8 cellular contexts compared by ENCODE assay signal in the genomic region with DNA sequence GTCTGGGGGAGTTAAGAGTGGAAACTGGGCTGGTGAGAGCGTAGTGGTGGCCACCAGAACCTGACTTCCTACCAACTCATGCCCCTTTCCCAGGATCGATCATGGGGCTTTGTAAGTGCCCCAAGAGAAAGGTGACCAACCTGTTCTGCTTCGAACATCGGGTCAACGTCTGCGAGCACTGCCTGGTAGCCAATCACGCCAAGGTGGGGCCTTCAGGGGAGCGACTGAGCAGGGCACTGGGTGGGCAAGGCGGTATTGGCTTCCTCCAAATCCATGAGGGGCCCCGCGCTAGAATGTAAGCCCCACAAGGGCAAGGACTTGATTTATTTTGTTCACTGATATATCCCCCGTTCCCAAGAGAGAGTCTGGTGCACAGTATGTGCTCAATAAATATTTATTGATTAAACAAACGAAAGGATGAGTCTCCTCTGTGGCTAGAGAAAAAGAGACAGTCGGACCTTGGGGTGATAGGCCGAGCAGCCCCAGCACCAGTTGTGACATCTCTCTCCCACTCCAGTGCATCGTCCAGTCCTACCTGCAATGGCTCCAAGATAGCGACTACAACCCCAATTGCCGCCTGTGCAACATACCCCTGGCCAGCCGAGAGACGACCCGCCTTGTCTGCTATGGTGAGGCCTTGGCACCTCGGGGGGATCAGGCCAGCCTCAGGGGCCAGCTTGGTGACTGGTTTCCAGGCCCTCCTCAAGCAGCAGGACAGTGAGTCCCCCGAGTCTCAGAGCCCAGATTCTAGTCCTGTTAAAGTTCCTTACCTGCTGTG. TPM values are rescaled to one million over a fixed set of nuclear protein-coding genes. Genes with fewer than 3 reads are reported as not detected.
DNase-seq lines count a peak whose midpoint lies in the region; ATAC-seq, FAIRE-seq and TF ChIP-seq lines count a peak whose summit lies in the region.

No MANE protein-coding gene starts in this region.

- H3K36me3 ChIP-seq in ACC112 (ENCODE audit: insufficient read depth, low read length) (peaks cover 8% of the 10 kb centered on the region; the same call in 1 of the 2 replicates), HCT116 (ENCODE audit: control insufficient read depth in 1 of 2, insufficient read depth in 2 of 2, low read length in 2 of 2) (peaks cover 6 to 38% of the 10 kb centered on the region in 2 experiments; a peak in 2 of 4 replicates), K562 (ENCODE audit: control insufficient read depth, insufficient read depth, low read length) (peaks cover 78% of the 10 kb centered on the region)

- H2AFZ ChIP-seq in ACC112 (ENCODE audit: low read length, unreplicated experiment) (peak overlapping the region; percentile 60), HCT116 (ENCODE audit: low read depth, low read length, poor library complexity, severe bottlenecking) (no peak overlapping the region), K562 (ENCODE audit: low read depth, low read length) (peak overlapping the region; percentile 89)

- in situ Hi-C loops in K562 (cut with MboI): no loop called here

- peak overlapping the region; percentile 82 for H3K4me2 ChIP-seq in HCT116 (ENCODE audit: low read length)
- peak overlapping the region; percentile 98 for H3K4me2 ChIP-seq in K562 (ENCODE audit: insufficient read depth, low read length)

- peak; percentile 37 for ATAC-seq in HCT116
- ATAC-seq in K562: peak; percentile 16
- no peak for ATAC-seq in GM19023 (IDR thresholded peaks at IDR 0.05; ENCODE audit: unreplicated experiment)

- TF ChIP-seq POLR2A in HCT116 (IDR thresholded peaks at IDR 0.05; ENCODE audit: borderline replicate concordance, extremely low read depth, insufficient read depth, insufficient read length) (no peak), K562 (conservative IDR thresholded peaks at IDR 0.05) (no peak)

- TSS peak; percentile 71 for BruUV-seq in HCT116 (replicated peaks; lab: Mats Ljungman, UMichigan)
- BruUV-seq in K562 (replicated peaks; lab: Mats Ljungman, UMichigan): TSS peak; percentile 72

- CTCF ChIA-PET in HCT116 (lab: Charles Lee) (no interaction called here), K562 (lab: Yijun Ruan, JAX; ENCODE audit: low intra/inter-chr PET ratio) (interaction anchor here (1.4 kb wide), 1 partner anchor 72 kb away, joined by 3 read pairs; no protein-coding TSS in a partner anchor)

- TF ChIP-seq CTCF in HCT116 (IDR thresholded peaks at IDR 0.05 in 2 of 3, conservative IDR thresholded peaks at IDR 0.05 in 1 of 3; ENCODE audit: borderline replicate concordance in 1 of 3, insufficient read depth in 1 of 3, low read depth in 2 of 3, low read length in 2 of 3) (no peak), K562 (IDR thresholded peaks at IDR 0.05 in 2 of 3, conservative IDR thresholded peaks at IDR 0.05 in 1 of 3; ENCODE audit: insufficient read depth in 2 of 3, low read depth in 1 of 3, low read length in 3 of 3) (no peak), mesothelial cell of epicardium (IDR thresholded peaks at IDR 0.05; ENCODE audit: unreplicated experiment) (no peak)

- H3K4me1 ChIP-seq in ACC112 (ENCODE audit: control insufficient read depth, insufficient read depth, low read length, unreplicated experiment) (peaks cover 21% of the 10 kb centered on the region), HCT116 (ENCODE audit: control insufficient read depth in 1 of 2, insufficient read depth in 2 of 2, low read length in 2 of 2) (peaks cover 7 to 22% of the 10 kb centered on the region in 2 experiments; a peak in 3 of 4 replicates), K562 (replicated peaks in 1 of 2; ENCODE audit: control insufficient read depth in 2 of 2, insufficient read depth in 2 of 2, low read length in 2 of 2) (peaks cover 16 to 20% of the 10 kb centered on the region in 2 experiments)

- H3K27me3 ChIP-seq in ACC112 (ENCODE audit: insufficient read depth, low read length) (no peaks in the 10 kb centered on the region), HCT116 (ENCODE audit: insufficient read depth, low read length) (no peaks in the 10 kb centered on the region), K562 (ENCODE audit: control insufficient read depth in 2 of 2, insufficient read depth in 2 of 2, low read length in 2 of 2) (no peaks in the 10 kb centered on the region; a peak in 1 of 5 replicates)

- H3K9me2 ChIP-seq in HCT116 (ENCODE audit: insufficient read depth): no peaks in the 10 kb centered on the region

- H3K79me2 ChIP-seq in ACC112 (ENCODE audit: control insufficient read depth, insufficient read depth, low read length, unreplicated experiment): peaks cover 52% of the 10 kb centered on the region
- peaks cover 42% of the 10 kb centered on the region for H3K79me2 ChIP-seq in HCT116 (ENCODE audit: insufficient read depth, low read length)
- peaks cover 51% of the 10 kb centered on the region for H3K79me2 ChIP-seq in K562 (ENCODE audit: control insufficient read depth, insufficient read depth, low read length)

- no peaks in the 10 kb centered on the region for H3K27me3 Mint-ChIP-seq in mesothelial cell of epicardium (ENCODE audit: low read depth)

- TF ChIP-seq RAD21 in HCT116 (IDR thresholded peaks at IDR 0.05; ENCODE audit: low read depth) (no peak), K562 (CRISPR knock-in tag; conservative IDR thresholded peaks at IDR 0.05 in 1 of 2, IDR thresholded peaks at IDR 0.05 in 1 of 2) (no peak)

- intact Hi-C loops in HCT116 (cut with micrococcal nuclease): loop anchor here (1.0 to 5.0 kb wide), 3 partner anchors 12 to 57 kb away; a partner anchor contains a TSS
- intact Hi-C loops in K562 (cut with micrococcal nuclease): loop anchor here (5.0 kb wide), 1 partner anchor 57 kb away; a partner anchor contains a TSS

- no peaks in the 10 kb centered on the region for H3K9me3 Mint-ChIP-seq in mesothelial cell of epicardium

- no peaks in the 10 kb centered on the region for H3K9me1 ChIP-seq in K562 (ENCODE audit: control insufficient read depth, insufficient read depth, low read length)

- no peaks in the 10 kb centered on the region for H4K20me1 ChIP-seq in HCT116 (ENCODE audit: insufficient read depth)
- H4K20me1 ChIP-seq in K562 (replicated peaks; ENCODE audit: control insufficient read depth, insufficient read depth, low read length): no peaks in the 10 kb centered on the region; the same call in 1 of the 2 replicates

- RAD21 ChIA-PET in HCT116 (lab: Charles Lee; ENCODE audit: low non-redundant PET in 1 of 2, low total read pairs in 2 of 2, uncharacterized antibody in 2 of 2, unreplicated experiment in 2 of 2): no interaction called here

- H3K4me3 ChIP-seq in ACC112 (ENCODE audit: low read depth, low read length): peak overlapping the region; percentile 97
- H3K4me3 ChIP-seq in HCT116 (replicated peaks in 1 of 2; ENCODE audit: low read depth in 1 of 2, low read length in 2 of 2): peak overlapping the region; percentile 86 to 98
- peak overlapping the region; percentile 81 for H3K4me3 ChIP-seq in K562

- POLR2A ChIA-PET in HCT116 (lab: Charles Lee) (no interaction called here), K562 (lab: Yijun Ruan, JAX) (interaction anchor here (0.6 to 1.5 kb wide), 13 partner anchors 9 to 285 kb away, joined by 3 to 7 read pairs (median 4); a partner anchor contains a TSS)

- H3K36me3 Mint-ChIP-seq in mesothelial cell of epicardium: peaks cover 18% of the 10 kb centered on the region

- no peak for FAIRE-seq in K562 (lab: Jason Lieb, UNC)

- peak overlapping the region; percentile 96 for H3K4me3 Mint-ChIP-seq in mesothelial cell of epicardium

- H3K4me1 Mint-ChIP-seq in mesothelial cell of epicardium: peaks cover 25% of the 10 kb centered on the region

- DNase-seq in HCT116 (ENCODE audit: low read depth, low spot score) (no peak), K562 (ENCODE audit: extremely low read depth in 1 of 4, low spot score in 3 of 4) (no peak), mesothelial cell of epicardium (ENCODE audit: low spot score in 2 of 2, unreplicated experiment in 2 of 2) (no peak), amniotic stem cell (lab: John Stamatoyannopoulos, UW) (no peak), putamen (ENCODE audit: low spot score) (no peak), midbrain (lab: John Stamatoyannopoulos, UW) (no peak)

- no peak for TF ChIP-seq EP300 in K562 (IDR thresholded peaks at IDR 0.05; ENCODE audit: low read length)

- H3K27ac Mint-ChIP-seq in mesothelial cell of epicardium: peak overlapping the region; percentile 99

- H3K27ac ChIP-seq in ACC112 (ENCODE audit: low read depth, low read length) (peak overlapping the region; percentile 87), HCT116 (ENCODE audit: low read depth, low read length) (peak overlapping the region; percentile 82), K562 (ENCODE audit: extremely low read depth, low read depth, low read length) (peak overlapping the region; percentile 90)

- no peaks in the 10 kb centered on the region for H3K9me3 ChIP-seq in HCT116 (ENCODE audit: control insufficient read depth in 1 of 2, insufficient read depth in 1 of 2, low read depth in 1 of 2, low read length in 2 of 2)
- no peaks in the 10 kb centered on the region for H3K9me3 ChIP-seq in K562 (replicated peaks; ENCODE audit: control insufficient read depth, insufficient read depth, low read depth, low read length)

- peak overlapping the region; percentile 98 for H3K9ac ChIP-seq in HCT116 (ENCODE audit: low read length)
- peak overlapping the region; percentile 96 for H3K9ac ChIP-seq in K562 (ENCODE audit: insufficient read depth in 1 of 2, low read depth in 2 of 2, low read length in 2 of 2)

- 25% methylated on average over 23 of the region's 23 CpGs for WGBS in K562 (ENCODE audit: insufficient coverage, low coverage, missing lambda C conversion rate)

RNA-seq across cellular contexts. Expression of a gene that starts 0.8 kb away (rescaled TPM):
- 35.3 TPM for total RNA-seq in HCT116 (2021; ENCODE audit: unreplicated experiment)
- polyA plus RNA-seq in HCT116 (2012): 49.3 and 53.1 TPM in 2 replicates
- 54.4 and 89.3 TPM in 2 replicates for total RNA-seq in K562 (2011; cell fraction: chromatin; rRNA removed; ENCODE audit: low replicate concordance)
- 56.7 and 57.8 TPM in 2 replicates for total RNA-seq in K562 (2011; cell fraction: nucleolus; rRNA removed)
- total RNA-seq in K562 (2011; cell fraction: nucleoplasm; rRNA removed): 63.4 and 76.1 TPM in 2 replicates
- total RNA-seq in K562 (2014; rRNA removed): 37.3 and 46.0 TPM in 2 replicates
- 7.0 and 10.0 TPM in 2 replicates for total RNA-seq in K562 (2014; rRNA removed; fragmentation: Illumina TruSeq; extraction: Trizol)
- total RNA-seq in K562 (2015; rRNA removed; fragmentation: Illumina TruSeq; extraction: Trizol): 21.1 and 22.7 TPM in 2 replicates
- 33.4 and 37.5 TPM in 2 replicates for total RNA-seq in K562 (2021)
- polyA plus RNA-seq in K562 (2011; rRNA removed): 16.5 and 38.6 TPM in 2 replicates
- polyA plus RNA-seq in K562 (2011; cell fraction: cytosol; rRNA removed): 52.7 and 57.8 TPM in 2 replicates
- 91.6 and 108 TPM in 2 replicates for polyA plus RNA-seq in K562 (2011; cell fraction: nucleus; rRNA removed)
- polyA plus RNA-seq in K562 (2012): 45.3 and 52.6 TPM in 2 replicates
- polyA plus RNA-seq in K562 (2014; fragmentation: Illumina TruSeq; extraction: Trizol): 35.4 and 47.8 TPM in 2 replicates
- polyA plus RNA-seq in K562 (2014; fragmentation: Nextera tagmentation; extraction: Ambion mirVana): 1 to 10 TPM; 3.7 to 7.1 TPM
- polyA plus RNA-seq in K562 (2014; rRNA removed): 29.7 and 32.3 TPM in 2 replicates
- polyA minus RNA-seq in K562 (2011; rRNA and poly(A)+ RNA removed): 18.2 and 25.1 TPM in 2 replicates
- 19.7 and 26.0 TPM in 2 replicates for polyA minus RNA-seq in K562 (2011; cell fraction: cytosol; rRNA and poly(A)+ RNA removed)
- polyA minus RNA-seq in K562 (2011; cell fraction: nucleus; rRNA and poly(A)+ RNA removed): 30.7 and 53.2 TPM in 2 replicates
- 43.4 to 46.2 TPM (median 45.7 TPM) in 3 replicates for total RNA-seq in mesothelial cell of epicardium

RNA-seq across cellular contexts. Expression of a gene that starts 0.9 kb away (rescaled TPM):
- total RNA-seq in HCT116 (2021; ENCODE audit: unreplicated experiment): 72.1 TPM
- polyA plus RNA-seq in HCT116 (2012): 43.4 and 50.7 TPM in 2 replicates
- 44.4 and 82.3 TPM in 2 replicates for total RNA-seq in K562 (2011; cell fraction: chromatin; rRNA removed; ENCODE audit: low replicate concordance)
- total RNA-seq in K562 (2011; cell fraction: nucleolus; rRNA removed): 55.5 and 58.2 TPM in 2 replicates
- 49.6 and 60.0 TPM in 2 replicates for total RNA-seq in K562 (2011; cell fraction: nucleoplasm; rRNA removed)
- total RNA-seq in K562 (2014; rRNA removed): 64.6 and 70.3 TPM in 2 replicates
- 48.2 and 50.0 TPM in 2 replicates for total RNA-seq in K562 (2014; rRNA removed; fragmentation: Illumina TruSeq; extraction: Trizol)
- 66.1 and 68.2 TPM in 2 replicates for total RNA-seq in K562 (2015; rRNA removed; fragmentation: Illumina TruSeq; extraction: Trizol)
- total RNA-seq in K562 (2021): 89.9 and 94.3 TPM in 2 replicates
- 50.5 and 51.8 TPM in 2 replicates for polyA plus RNA-seq in K562 (2011; rRNA removed)
- 51.8 and 53.4 TPM in 2 replicates for polyA plus RNA-seq in K562 (2011; cell fraction: cytosol; rRNA removed)
- 63.3 and 73.2 TPM in 2 replicates for polyA plus RNA-seq in K562 (2011; cell fraction: nucleus; rRNA removed)
- polyA plus RNA-seq in K562 (2012): 60.2 and 62.5 TPM in 2 replicates
- polyA plus RNA-seq in K562 (2014; fragmentation: Illumina TruSeq; extraction: Trizol): 83.2 and 85.1 TPM in 2 replicates
- 10 to 100 TPM; 18.9 to 25.5 TPM for polyA plus RNA-seq in K562 (2014; fragmentation: Nextera tagmentation; extraction: Ambion mirVana)
- 85.2 and 86.6 TPM in 2 replicates for polyA plus RNA-seq in K562 (2014; rRNA removed)
- 30.9 and 32.5 TPM in 2 replicates for polyA minus RNA-seq in K562 (2011; rRNA and poly(A)+ RNA removed)
- polyA minus RNA-seq in K562 (2011; cell fraction: cytosol; rRNA and poly(A)+ RNA removed): 23.9 and 30.4 TPM in 2 replicates
- polyA minus RNA-seq in K562 (2011; cell fraction: nucleus; rRNA and poly(A)+ RNA removed): 20.5 and 31.7 TPM in 2 replicates
- 16.4 to 17.0 TPM (median 16.5 TPM) in 3 replicates for total RNA-seq in mesothelial cell of epicardium

RNA-seq across cellular contexts. Expression of a gene that starts 11.2 kb away (rescaled TPM):
- total RNA-seq in HCT116 (2021; ENCODE audit: unreplicated experiment) (89.5 TPM), K562 (2014; rRNA removed) (143 and 215 TPM in 2 replicates), K562 (2014; rRNA removed; fragmentation: Illumina TruSeq; extraction: Trizol) (16.9 and 20.6 TPM in 2 replicates), K562 (2015; rRNA removed; fragmentation: Illumina TruSeq; extraction: Trizol) (40.6 and 46.8 TPM in 2 replicates), K562 (2021) (89.3 and 103 TPM in 2 replicates), mesothelial cell of epicardium (95.7 to 114 TPM (median 113 TPM) in 3 replicates)
- polyA plus RNA-seq in HCT116 (2012): 94.6 and 117 TPM in 2 replicates
- total RNA-seq in K562 (2011; cell fraction: chromatin; rRNA removed; ENCODE audit: low replicate concordance): 48.6 and 156 TPM in 2 replicates
- 126 and 134 TPM in 2 replicates for total RNA-seq in K562 (2011; cell fraction: nucleolus; rRNA removed)
- total RNA-seq in K562 (2011; cell fraction: nucleoplasm; rRNA removed): 68.7 and 73.5 TPM in 2 replicates
- polyA plus RNA-seq in K562 (2011; rRNA removed) (49.7 and 83.5 TPM in 2 replicates), K562 (2014; fragmentation: Illumina TruSeq; extraction: Trizol) (22.2 and 49.8 TPM in 2 replicates), K562 (2014; fragmentation: Nextera tagmentation; extraction: Ambion mirVana) (1 to 10 TPM; 1.8 to 2.9 TPM), K562 (2014; rRNA removed) (73.2 and 126 TPM in 2 replicates)
- 68.7 and 145 TPM in 2 replicates for polyA plus RNA-seq in K562 (2011; cell fraction: cytosol; rRNA removed)
- 135 and 175 TPM in 2 replicates for polyA plus RNA-seq in K562 (2011; cell fraction: nucleus; rRNA removed)
- polyA plus RNA-seq in K562 (2012): 89.1 and 104 TPM in 2 replicates
- polyA minus RNA-seq in K562 (2011; rRNA and poly(A)+ RNA removed): 48.0 and 66.9 TPM in 2 replicates
- polyA minus RNA-seq in K562 (2011; cell fraction: cytosol; rRNA and poly(A)+ RNA removed): 120 and 159 TPM in 2 replicates
- polyA minus RNA-seq in K562 (2011; cell fraction: nucleus; rRNA and poly(A)+ RNA removed): 55.3 and 62.1 TPM in 2 replicates

RNA-seq across cellular contexts. Expression of a gene that starts 26.4 kb away (rescaled TPM):
- total RNA-seq in HCT116 (2021; ENCODE audit: unreplicated experiment) (not detected), K562 (2014; rRNA removed) (0.16 TPM in 1 of 2 replicates, not detected in the other), K562 (2014; rRNA removed; fragmentation: Illumina TruSeq; extraction: Trizol) (not detected in 2 replicates), K562 (2015; rRNA removed; fragmentation: Illumina TruSeq; extraction: Trizol) (0.07 TPM in 1 of 2 replicates, not detected in the other), K562 (2021) (0.22 and 0.38 TPM in 2 replicates), mesothelial cell of epicardium (1.2 to 1.8 TPM (median 1.5 TPM) in 3 replicates)
- polyA plus RNA-seq in HCT116 (2012): 0.34 and 0.55 TPM in 2 replicates
- total RNA-seq in K562 (2011; cell fraction: chromatin; rRNA removed; ENCODE audit: low replicate concordance): 0.53 and 3.3 TPM in 2 replicates
- 0.53 and 1.8 TPM in 2 replicates for total RNA-seq in K562 (2011; cell fraction: nucleolus; rRNA removed)
- 0.73 TPM in 1 of 2 replicates, not detected in the other for total RNA-seq in K562 (2011; cell fraction: nucleoplasm; rRNA removed)
- polyA plus RNA-seq in K562 (2011; rRNA removed) (0.06 and 0.16 TPM in 2 replicates), K562 (2014; fragmentation: Illumina TruSeq; extraction: Trizol) (0.27 and 0.29 TPM in 2 replicates), K562 (2014; fragmentation: Nextera tagmentation; extraction: Ambion mirVana) (not detected), K562 (2014; rRNA removed) (0.07 and 0.72 TPM in 2 replicates)
- polyA plus RNA-seq in K562 (2011; cell fraction: cytosol; rRNA removed): 0.19 and 0.24 TPM in 2 replicates
- 1.5 and 2.6 TPM in 2 replicates for polyA plus RNA-seq in K562 (2011; cell fraction: nucleus; rRNA removed)
- polyA plus RNA-seq in K562 (2012): 0.40 and 1.3 TPM in 2 replicates
- 0.06 TPM in 1 of 2 replicates, not detected in the other for polyA minus RNA-seq in K562 (2011; rRNA and poly(A)+ RNA removed)
- not detected in 2 replicates for polyA minus RNA-seq in K562 (2011; cell fraction: cytosol; rRNA and poly(A)+ RNA removed)
- 0.27 TPM in 1 of 2 replicates, not detected in the other for polyA minus RNA-seq in K562 (2011; cell fraction: nucleus; rRNA and poly(A)+ RNA removed)

RNA-seq across cellular contexts. Expression of a gene that starts 26.9 kb away (rescaled TPM):
- total RNA-seq in HCT116 (2021; ENCODE audit: unreplicated experiment) (52.9 TPM), K562 (2014; rRNA removed) (18.6 and 20.6 TPM in 2 replicates), K562 (2014; rRNA removed; fragmentation: Illumina TruSeq; extraction: Trizol) (3.2 and 3.7 TPM in 2 replicates), K562 (2015; rRNA removed; fragmentation: Illumina TruSeq; extraction: Trizol) (7.0 and 7.9 TPM in 2 replicates), K562 (2021) (21.4 and 21.8 TPM in 2 replicates), mesothelial cell of epicardium (73.4 to 75.6 TPM (median 74.2 TPM) in 3 replicates)
- polyA plus RNA-seq in HCT116 (2012): 38.9 and 41.5 TPM in 2 replicates
- total RNA-seq in K562 (2011; cell fraction: chromatin; rRNA removed; ENCODE audit: low replicate concordance): 31.4 and 105 TPM in 2 replicates
- 91.9 and 106 TPM in 2 replicates for total RNA-seq in K562 (2011; cell fraction: nucleolus; rRNA removed)
- total RNA-seq in K562 (2011; cell fraction: nucleoplasm; rRNA removed): 59.6 and 61.8 TPM in 2 replicates
- polyA plus RNA-seq in K562 (2011; rRNA removed) (14.6 and 35.3 TPM in 2 replicates), K562 (2014; fragmentation: Illumina TruSeq; extraction: Trizol) (14.3 and 18.6 TPM in 2 replicates), K562 (2014; fragmentation: Nextera tagmentation; extraction: Ambion mirVana) (1 to 10 TPM; 1.2 to 1.4 TPM), K562 (2014; rRNA removed) (20.4 and 22.0 TPM in 2 replicates)
- polyA plus RNA-seq in K562 (2011; cell fraction: cytosol; rRNA removed): 34.6 and 38.1 TPM in 2 replicates
- 109 and 130 TPM in 2 replicates for polyA plus RNA-seq in K562 (2011; cell fraction: nucleus; rRNA removed)
- polyA plus RNA-seq in K562 (2012): 18.6 and 23.4 TPM in 2 replicates
- 10.6 and 12.1 TPM in 2 replicates for polyA minus RNA-seq in K562 (2011; rRNA and poly(A)+ RNA removed)
- 9.4 and 15.1 TPM in 2 replicates for polyA minus RNA-seq in K562 (2011; cell fraction: cytosol; rRNA and poly(A)+ RNA removed)
- polyA minus RNA-seq in K562 (2011; cell fraction: nucleus; rRNA and poly(A)+ RNA removed): 27.9 and 40.7 TPM in 2 replicates
